Comparison of ENCODE assay signal across 23 cellular contexts in genomic region chr12:85632390-85632789, GRCh38.
DNase-seq lines count a peak whose midpoint lies in the region; ATAC-seq and TF ChIP-seq lines count a peak whose summit lies in the region.
"Had no signal": no experiment of that assay in that cellular context is flagged by ENCODE, and none has a peak within 500 bp of the region (broad histone marks: within the 10 kb centered on the region; RNA-seq: fewer than 3 reads in every experiment).

No MANE protein-coding gene starts in this region.

- no peak overlapping the region for H2AFZ ChIP-seq in IMR-90 (replicated peaks; ENCODE audit: low read length, poor library complexity)

- H3K4ac ChIP-seq in IMR-90 (ENCODE audit: low read depth, low read length), result no peak overlapping the region

- no peak overlapping the region for H2BK120ac ChIP-seq in IMR-90 (ENCODE audit: low read depth, low read length)

- intact Hi-C loops in IMR-90 (cut with micrococcal nuclease), result no loop called here

- DNase-seq in IMR-90, result peak; percentile 68
- peak; percentile 1 for DNase-seq in UCSD-AML1 (lab: John Stamatoyannopoulos, UW; ENCODE audit: unreplicated experiment)
- DNase-seq in epithelial cell of esophagus (ENCODE audit: low read depth), result peak; percentile 29
- no peak for DNase-seq in omental fat pad (ENCODE audit: low spot score)
- no peak for DNase-seq in right atrium auricular region (ENCODE audit: low spot score)
- DNase-seq in germinal center (ENCODE audit: low spot score), result no peak
- DNase-seq: activated CD4-positive, alpha-beta memory T cell treated with anti-CD3 and anti-CD28 coated beads for 36 hours; activated CD8-positive, alpha-beta memory T cell treated with anti-CD3 and anti-CD28 coated beads, Interleukin-2, amount 50 U/mL, for 4 hours; anterior cingulate cortex; cortex of kidney; NCI-H1105 treated with DMSO at 0.1 percent for 48 hours; NCI-H2029; NCI-H526 treated with DMSO at 0.1 percent for 48 hours; Peyer's patch; SHP77 treated with DMSO at 0.1 percent for 48 hours; stimulated activated CD4-positive, alpha-beta T cell treated with anti-CD3 and anti-CD28 coated beads, Interleukin-12 subunit alpha, Interleukin-12 subunit beta, amount 100 ng/mL, for 4 hours; stimulated activated CD4-positive, alpha-beta T cell treated with anti-CD3 and anti-CD28 coated beads, Interleukin-4, amount 100 ng/mL, for 1 hour; T1000; trophoblast cell had no signal

- BruUV-seq in IMR-90 (replicated peaks; lab: Mats Ljungman, UMichigan), result no TSS peak

- CTCF ChIA-PET in IMR-90 (lab: Yijun Ruan, JAX), result no interaction called here

- TF ChIP-seq CTCF in IMR-90 (conservative IDR thresholded peaks at IDR 0.05; ENCODE audit: low read depth, low read length) (no peak), epithelial cell of esophagus (IDR thresholded peaks at IDR 0.05; ENCODE audit: insufficient read depth, low read depth, low read length, missing control alignments) (no peak), omental fat pad (IDR thresholded peaks at IDR 0.05) (no peak), right atrium auricular region (IDR thresholded peaks at IDR 0.05) (no peak)

- no peak overlapping the region for H2AK5ac ChIP-seq in IMR-90 (ENCODE audit: low read depth, low read length)

- no peak overlapping the region for H2BK5ac ChIP-seq in IMR-90 (ENCODE audit: low read depth, low read length, poor library complexity, severe bottlenecking)

- dilution Hi-C loops in IMR-90 (cut with HindIII; ENCODE audit: low sequenced_read_pairs, unreplicated experiment), result no loop called here

- no peaks in the 10 kb centered on the region for H3K79me1 ChIP-seq in IMR-90 (ENCODE audit: low read depth in 1 of 2, low read length in 2 of 2)

- TF ChIP-seq RAD21 in IMR-90 (IDR thresholded peaks at IDR 0.05; ENCODE audit: low read length), result no peak

- no peak overlapping the region for H3K9ac ChIP-seq in IMR-90 (ENCODE audit: low read depth, low read length)

- H2BK20ac ChIP-seq in IMR-90 (ENCODE audit: low read depth, low read length), result no peak overlapping the region

- no peak overlapping the region for H3K18ac ChIP-seq in IMR-90 (ENCODE audit: low read depth, low read length)

- H3K14ac ChIP-seq in IMR-90 (replicated peaks; ENCODE audit: low read depth, low read length), result no peak overlapping the region

- H3K56ac ChIP-seq in IMR-90 (ENCODE audit: extremely low read depth, insufficient read depth, low read length), result no peak overlapping the region

- TF ChIP-seq POLR2A in IMR-90 (IDR thresholded peaks at IDR 0.05; ENCODE audit: low read depth, low read length), result no peak

- H3K36me3 ChIP-seq in IMR-90 (ENCODE audit: control insufficient read depth, insufficient read depth, low read length), result no peaks in the 10 kb centered on the region
- H3K36me3 ChIP-seq in right atrium auricular region, result no peaks in the 10 kb centered on the region
- H3K36me3 ChIP-seq: esophagus muscularis mucosa, Peyer's patch had no signal

- H3K27me3 ChIP-seq in IMR-90 (ENCODE audit: control insufficient read depth, insufficient read depth, low read length), result no peaks in the 10 kb centered on the region
- H3K27me3 ChIP-seq in right atrium auricular region, result no peaks in the 10 kb centered on the region
- H3K27me3 ChIP-seq: esophagus muscularis mucosa, Peyer's patch had no signal

- H2AK9ac ChIP-seq in IMR-90 (replicated peaks; ENCODE audit: low read depth, low read length, poor library complexity), result no peak overlapping the region

- no peaks in the 10 kb centered on the region for H4K20me1 ChIP-seq in IMR-90 (ENCODE audit: insufficient read depth, low read length)

- 40% methylated on average over 1 of the region's 2 CpGs; no CpG with 5 or more reads in 1 of the 2 experiments for WGBS in IMR-90 (ENCODE audit: extremely low coverage in 2 of 2, insufficient read length in 1 of 2), 2 experiments

- H3K9me3 ChIP-seq in IMR-90 (ENCODE audit: control insufficient read depth, insufficient read depth, low read length), result no peaks in the 10 kb centered on the region
- H3K9me3 ChIP-seq in right atrium auricular region, result no peaks in the 10 kb centered on the region
- H3K9me3 ChIP-seq: esophagus muscularis mucosa, Peyer's patch had no signal

- H2BK15ac ChIP-seq in IMR-90 (ENCODE audit: low read depth, low read length), result no peak overlapping the region

- no peak overlapping the region for H4K5ac ChIP-seq in IMR-90 (ENCODE audit: low read depth, low read length)

- H3K4me1 ChIP-seq in IMR-90 (ENCODE audit: control insufficient read depth, insufficient read depth, low read length) (no peaks in the 10 kb centered on the region), right atrium auricular region (no peaks in the 10 kb centered on the region)
- H3K4me1 ChIP-seq: esophagus muscularis mucosa, Peyer's patch had no signal

- H3K27ac ChIP-seq in IMR-90 (ENCODE audit: insufficient read depth, low read length) (no peak overlapping the region), right atrium auricular region (no peak overlapping the region)
- H3K27ac ChIP-seq: esophagus muscularis mucosa, Peyer's patch had no signal

- in situ Hi-C loops in IMR-90 (cut with MboI; ENCODE audit: low sequenced_read_pairs), result no loop called here

- H3K9me1 ChIP-seq in IMR-90 (ENCODE audit: insufficient read depth, low read length), result no peaks in the 10 kb centered on the region

- H3K23ac ChIP-seq in IMR-90 (ENCODE audit: low read depth, low read length), result no peak overlapping the region

- no peak overlapping the region for H4K91ac ChIP-seq in IMR-90 (ENCODE audit: insufficient read depth, low read depth, low read length)

- no peak overlapping the region for H3K4me2 ChIP-seq in IMR-90 (ENCODE audit: low read depth, low read length)

- POLR2A ChIA-PET in IMR-90 (lab: Charles Lee; ENCODE audit: unreplicated experiment), result no interaction called here

- H4K8ac ChIP-seq in IMR-90 (ENCODE audit: low read depth in 2 of 2, low read length in 2 of 2), result no peak overlapping the region

- H3K4me3 ChIP-seq in IMR-90 (ENCODE audit: insufficient read depth, low read depth, low read length) (no peak overlapping the region), epithelial cell of esophagus (ENCODE audit: low read length) (no peak overlapping the region), right atrium auricular region (no peak overlapping the region)
- H3K4me3 ChIP-seq: esophagus muscularis mucosa, Peyer's patch had no signal

- peak; percentile 61 for ATAC-seq in IMR-90 (ENCODE audit: low read depth)
- ATAC-seq in omental fat pad (ENCODE audit: low FRiP score), result peak; percentile 75
- ATAC-seq in GM21529 (IDR thresholded peaks at IDR 0.05; ENCODE audit: unreplicated experiment), result no peak
- ATAC-seq: left lobe of liver, sciatic nerve had no signal

TF ChIP-seq in IMR-90, 13 proteins besides CTCF, POLR2A, EP300 and RAD21:
- TF ChIP-seq SMC3 (IDR thresholded peaks at IDR 0.05; ENCODE audit: low read depth, low read length) (no peak), MAFK (IDR thresholded peaks at IDR 0.05; ENCODE audit: low read depth, low read length) (peak; percentile 92)

Comparison
In these comparisons a context has a peak if more than half of its experiments do, and no peak if none do; other contexts are left out.
1. DNase-seq: peak in IMR-90 (single experiment), UCSD-AML1 (single experiment) and epithelial cell of esophagus (single experiment); none in omental fat pad (single experiment), right atrium auricular region (single experiment) and germinal center (single experiment).